ENCODE assay signal across 18 cellular contexts in the genomic region with DNA sequence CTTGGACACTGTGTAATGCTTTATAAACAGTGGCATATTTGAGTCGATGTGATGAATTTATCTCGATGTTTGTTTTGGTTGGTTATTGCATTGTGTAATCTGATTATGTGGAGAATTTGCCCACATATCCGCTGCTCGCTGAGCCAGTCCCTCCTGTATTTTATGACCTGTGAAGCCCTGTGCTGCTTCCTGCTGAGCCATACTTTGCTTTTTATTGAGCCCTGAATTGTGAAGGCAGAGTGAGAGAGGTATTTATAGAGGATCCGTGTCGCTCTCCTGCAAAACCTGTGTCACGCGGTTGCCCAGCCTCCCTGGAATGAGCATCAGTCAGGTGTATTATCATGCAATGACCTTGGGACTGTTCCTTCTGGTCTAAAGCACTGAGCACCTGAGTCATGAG.
DNase-seq lines count a peak whose midpoint lies in the region; ATAC-seq, FAIRE-seq and TF ChIP-seq lines count a peak whose summit lies in the region.
"Had no signal": no experiment of that assay in that cellular context is flagged by ENCODE, and none has a peak within 500 bp of the region (broad histone marks: within the 10 kb centered on the region; RNA-seq: fewer than 3 reads in every experiment).

No MANE protein-coding gene starts in this region.

- no peak overlapping the region for H3K27ac Mint-ChIP-seq in chondrocyte (ENCODE audit: unreplicated experiment)

- no peaks in the 10 kb centered on the region for H3K36me3 ChIP-seq in Panc1 (ENCODE audit: control insufficient read depth, insufficient read depth, low read length)
- H3K36me3 ChIP-seq in kidney (ENCODE audit: control insufficient read depth in 1 of 2, insufficient read depth in 2 of 2, low read length in 2 of 2), result peaks cover 7 to 17% of the 10 kb centered on the region in 2 donors
- H3K36me3 ChIP-seq in small intestine (ENCODE audit: control insufficient read depth in 2 of 2, insufficient read depth in 2 of 2, low read length in 2 of 2), result peaks cover 0 to 2% of the 10 kb centered on the region in 2 donors

- peaks cover 11% of the 10 kb centered on the region for H3K36me3 Mint-ChIP-seq in chondrocyte (ENCODE audit: low read depth)

- H3K27ac ChIP-seq in Panc1 (ENCODE audit: low read length) (peak overlapping the region; percentile 34; the same call in 1 of the 2 replicates), kidney (ENCODE audit: low read depth in 2 of 2, low read length in 2 of 2) (peak overlapping the region; percentile 39 to 49), small intestine (ENCODE audit: low read depth in 1 of 2, low read length in 1 of 2) (peak overlapping the region in 1 of 2 donors; percentile 69)
- H3K27ac ChIP-seq: BLaER1 treated with 17β-estradiol and CSF1 and Interleukin-3, amounts not matched to agents 10 nM and 100 nM had no signal

- peaks cover 8% of the 10 kb centered on the region for H3K4me1 ChIP-seq in Panc1 (ENCODE audit: control insufficient read depth, insufficient read depth, low read length)
- H3K4me1 ChIP-seq in kidney (ENCODE audit: control insufficient read depth in 1 of 2, insufficient read depth in 1 of 2, low read depth in 1 of 2, low read length in 2 of 2), result peaks cover 8 to 10% of the 10 kb centered on the region in 2 donors
- peaks cover 0 to 6% of the 10 kb centered on the region in 2 donors for H3K4me1 ChIP-seq in small intestine (ENCODE audit: control insufficient read depth in 2 of 2, insufficient read depth in 1 of 2, low read depth in 1 of 2, low read length in 1 of 2)

- no peak for FAIRE-seq in kidney (lab: Jason Lieb, UNC)
- FAIRE-seq in small intestine (lab: Jason Lieb, UNC), result no peak
- FAIRE-seq: K562, urothelium cell line had no signal

- H3K4me3 ChIP-seq in Panc1 (ENCODE audit: low read depth in 2 of 2, low read length in 2 of 2), result no peak overlapping the region
- peak overlapping the region in 1 of 2 donors; percentile 32 for H3K4me3 ChIP-seq in kidney (ENCODE audit: low read length in 2 of 2)
- no peak overlapping the region for H3K4me3 ChIP-seq in small intestine (ENCODE audit: low read depth in 1 of 2, low read length in 2 of 2)
- H3K4me3 ChIP-seq: BLaER1 treated with 17β-estradiol and CSF1 and Interleukin-3, amounts not matched to agents 10 nM and 100 nM; K562 had no signal

- in situ Hi-C loops in Panc1 (cut with HindIII; ENCODE audit: low pct_unique_long_range_greater_than_20kb, low sequenced_read_pairs), result no loop called here

- peak; percentile 25 for DNase-seq in EL
- DNase-seq in Panc1 (ENCODE audit: low read depth, low spot score), result no peak
- DNase-seq in kidney, result peak; percentile 77
- DNase-seq in small intestine, result peak; percentile 93
- DNase-seq in cerebellar cortex (ENCODE audit: low spot score), result no peak
- no peak for DNase-seq in chondrocyte (ENCODE audit: low spot score)
- DNase-seq: activated gamma-delta T cell treated with Interleukin-2 at 50 U/mL for 16 hours; effector memory CD4-positive, alpha-beta T cell; GDM1; NCI-H187; NCI-H82; posterior cingulate gyrus had no signal

- H3K9ac ChIP-seq in kidney (ENCODE audit: low read length in 2 of 2), result no peak overlapping the region
- H3K9ac ChIP-seq: BLaER1 treated with 17β-estradiol and CSF1 and Interleukin-3, amounts not matched to agents 10 nM and 100 nM had no signal

- CTCF ChIA-PET in Panc1 (lab: Charles Lee), result no interaction called here

- H3K9me3 Mint-ChIP-seq in chondrocyte (ENCODE audit: low read depth), result peaks cover 5% of the 10 kb centered on the region

- H3K27me3 Mint-ChIP-seq in chondrocyte (ENCODE audit: low read depth), result no peaks in the 10 kb centered on the region
- H3K27me3 Mint-ChIP-seq: brain had no signal

- TF ChIP-seq CTCF in Panc1 (IDR thresholded peaks at IDR 0.05) (no peak), kidney (IDR thresholded peaks at IDR 0.05; ENCODE audit: borderline replicate concordance, extremely low read depth, insufficient read depth) (no peak), chondrocyte (IDR thresholded peaks at IDR 0.05) (no peak)

- ATAC-seq in Panc1 (peak; percentile 47; the same call in 1 of the 2 replicates), GM21576 (IDR thresholded peaks at IDR 0.05; ENCODE audit: unreplicated experiment) (no peak)
- ATAC-seq: K562, Right ventricle myocardium inferior had no signal

- H3K9me3 ChIP-seq in Panc1 (ENCODE audit: control insufficient read depth, insufficient read depth, low read depth, low read length) (no peaks in the 10 kb centered on the region), kidney (ENCODE audit: control insufficient read depth in 1 of 2, low read length in 2 of 2) (no peaks in the 10 kb centered on the region), small intestine (ENCODE audit: control insufficient read depth, low read depth) (no peaks in the 10 kb centered on the region)

- POLR2A ChIA-PET in Panc1 (lab: Charles Lee), result no interaction called here

- no peak overlapping the region for H3K4me3 Mint-ChIP-seq in chondrocyte (ENCODE audit: unreplicated experiment)

- 19 to 57% (median 37%) methylated on average over 8 of the region's 8 CpGs for WGBS in small intestine, 3 donors

- H3K27me3 ChIP-seq in Panc1 (ENCODE audit: control insufficient read depth, insufficient read depth, low read length) (no peaks in the 10 kb centered on the region), small intestine (ENCODE audit: control insufficient read depth in 2 of 2, insufficient read depth in 2 of 2, low read length in 2 of 2) (no peaks in the 10 kb centered on the region)
- H3K27me3 ChIP-seq: BLaER1 treated with 17β-estradiol and CSF1 and Interleukin-3, amounts not matched to agents 10 nM and 100 nM had no signal

- peaks cover 23% of the 10 kb centered on the region for H3K4me1 Mint-ChIP-seq in chondrocyte (ENCODE audit: low read depth)

- BruUV-seq in Panc1 (replicated peaks; lab: Mats Ljungman, UMichigan), result no TSS peak

- intact Hi-C loops in Panc1 (cut with micrococcal nuclease; ENCODE audit: unreplicated experiment), result no loop called here
- intact Hi-C loops in kidney (cut with DNase I), result no loop called here

Comparison
In these comparisons a context has a peak if more than half of its experiments do, and no peak if none do; other contexts are left out.
1. DNase-seq: peak in EL (single experiment), kidney (single experiment) and small intestine (single experiment); none in Panc1 (single experiment), cerebellar cortex (single experiment) and chondrocyte (single experiment).